Comparison of ENCODE assay signal across 9 cellular contexts in the genomic region with DNA sequence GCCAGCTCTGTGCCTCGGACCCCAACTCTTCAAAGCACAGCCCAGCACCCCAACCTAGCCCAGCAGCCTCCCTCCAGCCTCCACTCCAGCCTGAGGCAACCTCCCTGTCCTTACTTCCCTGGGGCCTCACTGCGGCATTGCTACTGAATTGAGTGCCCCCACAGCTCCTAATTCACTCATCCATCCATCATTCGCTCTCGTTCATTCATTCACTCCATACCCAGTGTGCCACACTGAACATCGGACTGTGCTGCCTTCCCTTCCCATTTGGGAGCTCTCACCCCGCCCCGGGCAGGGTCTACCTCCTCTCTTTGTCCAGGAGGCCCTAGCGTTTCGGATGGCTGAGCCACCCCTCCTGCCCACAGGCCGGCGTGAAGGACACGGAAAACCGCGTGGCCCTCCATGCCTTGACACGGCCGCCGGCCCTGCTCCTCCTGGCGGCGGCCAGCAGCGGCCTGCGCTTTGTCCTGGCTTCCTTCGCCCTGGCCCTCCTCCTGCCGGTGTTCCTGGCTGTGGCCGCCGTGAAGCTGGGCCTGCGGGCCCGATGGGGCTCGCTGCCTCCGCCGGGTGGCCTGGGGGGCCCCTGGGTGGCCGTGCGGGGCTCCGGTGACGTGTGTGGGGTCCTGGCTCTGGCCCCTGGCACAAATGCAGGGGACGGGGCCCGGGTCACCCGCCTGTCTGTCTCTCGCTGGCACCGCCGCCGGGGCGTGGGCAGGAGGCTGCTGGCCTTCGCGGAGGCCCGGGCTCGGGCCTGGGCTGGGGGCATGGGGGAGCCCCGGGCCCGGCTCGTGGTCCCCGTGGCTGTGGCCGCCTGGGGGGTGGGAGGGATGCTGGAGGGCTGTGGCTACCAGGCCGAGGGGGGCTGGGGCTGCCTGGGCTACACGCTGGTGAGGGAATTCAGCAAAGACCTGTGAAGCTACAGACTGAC. TPM values are rescaled to one million over a fixed set of nuclear protein-coding genes. Genes with fewer than 3 reads are reported as not detected.
DNase-seq lines count a peak whose midpoint lies in the region; ATAC-seq, FAIRE-seq and TF ChIP-seq lines count a peak whose summit lies in the region.
"Had no signal": no experiment of that assay in that cellular context is flagged by ENCODE, and none has a peak within 500 bp of the region (broad histone marks: within the 10 kb centered on the region; RNA-seq: fewer than 3 reads in every experiment).

No MANE protein-coding gene starts in this region.

- H3K9ac ChIP-seq in skeletal muscle tissue (ENCODE audit: low read depth in 1 of 3, low read length in 3 of 3): peak overlapping the region; percentile 51 to 60 (median 56)

- ATAC-seq in gastroesophageal sphincter (no peak), GM19467 (IDR thresholded peaks at IDR 0.05; ENCODE audit: unreplicated experiment) (no peak), GM18505 (IDR thresholded peaks at IDR 0.05; ENCODE audit: unreplicated experiment) (no peak)

- H3K4me3 ChIP-seq in WERI-Rb-1 (ENCODE audit: low read depth, low read length) (no peak overlapping the region), gastroesophageal sphincter (peak overlapping the region in 1 of 2 donors; percentile 28), skeletal muscle tissue (ENCODE audit: low read length in 3 of 3) (peak overlapping the region; percentile 9 to 45 (median 24))

- H3K4me1 ChIP-seq in gastroesophageal sphincter: peaks cover 3 to 82% (median 54%) of the 10 kb centered on the region in 3 donors
- H3K4me1 ChIP-seq in skeletal muscle tissue (ENCODE audit: control insufficient read depth in 3 of 3, insufficient read depth in 3 of 3, low read length in 3 of 3): peaks cover 25 to 41% (median 37%) of the 10 kb centered on the region in 3 donors

- peak overlapping the region; percentile 84 for H3K27ac ChIP-seq in WERI-Rb-1
- H3K27ac ChIP-seq in gastroesophageal sphincter: peak overlapping the region; percentile 86 to 99 (median 96)
- H3K27ac ChIP-seq in skeletal muscle tissue (ENCODE audit: low read depth, low read length): peak overlapping the region; percentile 88

- DNase-seq in GM12891 (ENCODE audit: insufficient read length, low spot score): no peak
- DNase-seq in WERI-Rb-1: no peak
- no peak for DNase-seq in COR-L47 (lab: John Stamatoyannopoulos, UW)
- no peak for DNase-seq in GM19238 (ENCODE audit: insufficient read length, low spot score)

- H3K9me3 ChIP-seq in WERI-Rb-1 (ENCODE audit: severe bottlenecking) (no peaks in the 10 kb centered on the region), gastroesophageal sphincter (no peaks in the 10 kb centered on the region), skeletal muscle tissue (ENCODE audit: control insufficient read depth in 3 of 3, low read length in 3 of 3) (no peaks in the 10 kb centered on the region)

- TF ChIP-seq POLR2A in GM12891 (IDR thresholded peaks at IDR 0.05; ENCODE audit: low read depth, low read length) (no peak), gastroesophageal sphincter (IDR thresholded peaks at IDR 0.05) (no peak), GM18505 (IDR thresholded peaks at IDR 0.05; ENCODE audit: borderline replicate concordance, extremely low read depth, insufficient read depth, insufficient read length) (no peak)

- peaks cover 10% of the 10 kb centered on the region for H3K36me3 ChIP-seq in WERI-Rb-1
- H3K36me3 ChIP-seq in gastroesophageal sphincter: peaks cover 0 to 29% of the 10 kb centered on the region in 2 donors
- peaks cover 4 to 9% (median 5%) of the 10 kb centered on the region in 3 donors for H3K36me3 ChIP-seq in skeletal muscle tissue (ENCODE audit: control insufficient read depth in 3 of 3, insufficient read depth in 3 of 3, low read length in 3 of 3)

- TF ChIP-seq CTCF in WERI-Rb-1 (IDR thresholded peaks at IDR 0.05; ENCODE audit: low read depth, low read length): no peak
- peak in 3 of 4 experiments; percentile 38 to 60 (median 48) for TF ChIP-seq CTCF in gastroesophageal sphincter (IDR thresholded peaks at IDR 0.05)

- WGBS in gastroesophageal sphincter (ENCODE audit: low coverage in 1 of 2), 2 donors: 46% methylated on average over 7 of the region's 53 CpGs; no CpG with 5 or more reads in 1 of the 2 donors

- H3K27me3 ChIP-seq in WERI-Rb-1 (ENCODE audit: insufficient read depth, low read depth, severe bottlenecking) (no peaks in the 10 kb centered on the region), gastroesophageal sphincter (no peaks in the 10 kb centered on the region), skeletal muscle tissue (ENCODE audit: control insufficient read depth in 3 of 3, insufficient read depth in 3 of 3, low read length in 3 of 3) (peaks cover 7 to 29% (median 13%) of the 10 kb centered on the region in 3 donors)

- FAIRE-seq in GM12891 (lab: Jason Lieb, UNC): peak; percentile 5

- TF ChIP-seq EP300 in gastroesophageal sphincter (IDR thresholded peaks at IDR 0.05): no peak

TF ChIP-seq in GM12891, 5 proteins besides CTCF, POLR2A, EP300 and RAD21:
- no peak for TF ChIP-seq POLR2AphosphoS5 (IDR thresholded peaks at IDR 0.05; ENCODE audit: low read depth, low read length)
- TF ChIP-seq POU2F2 (IDR thresholded peaks at IDR 0.05; ENCODE audit: low read depth, low read length): no peak
- TF ChIP-seq TAF1 (IDR thresholded peaks at IDR 0.05; ENCODE audit: low read depth, low read length): no peak
- TF ChIP-seq SPI1 (IDR thresholded peaks at IDR 0.05; ENCODE audit: low read depth, low read length): no peak
- TF ChIP-seq PAX5 (IDR thresholded peaks at IDR 0.05; ENCODE audit: insufficient read depth, low read length, severe bottlenecking): no peak

RNA-seq across cellular contexts. Expression of gene NAT14, which starts 1.3 kb away (rescaled TPM):
- 18.6 TPM for polyA plus RNA-seq in GM12891 (2012; ENCODE audit: low read depth, missing spikeins)
- total RNA-seq in gastroesophageal sphincter (10 to 100 TPM in 1 of 4 donors, 1 to 10 TPM in 3; 7.4 to 14.0 (median 7.9) TPM), skeletal muscle tissue (8.4 TPM)

RNA-seq across cellular contexts. Expression of gene SSC5D, which starts 1.9 kb away (rescaled TPM):
- polyA plus RNA-seq in GM12891 (2012; ENCODE audit: low read depth, missing spikeins): 0.09 TPM
- total RNA-seq in gastroesophageal sphincter (10 to 100 TPM in 3 of 4 donors, 1 to 10 TPM in 1; 6.3 to 39.2 (median 23.5) TPM), skeletal muscle tissue (17.7 TPM)

RNA-seq across cellular contexts. Expression of gene ZNF628, which starts 9.9 kb away (rescaled TPM):
- polyA plus RNA-seq in GM12891 (2012; ENCODE audit: low read depth, missing spikeins): 5.0 TPM
- 10 to 100 TPM in 1 of 4 donors, 1 to 10 TPM in 3; 2.4 to 13.0 (median 4.9) TPM for total RNA-seq in gastroesophageal sphincter
- total RNA-seq in skeletal muscle tissue: 0.52 TPM

RNA-seq across cellular contexts. Expression of gene C19orf85, which starts 21.8 kb away (rescaled TPM):
- polyA plus RNA-seq in GM12891 (2012; ENCODE audit: low read depth, missing spikeins): not detected
- total RNA-seq in gastroesophageal sphincter: not detected
- total RNA-seq in skeletal muscle tissue: not detected
- total RNA-seq: renal cortical epithelial cell had no signal

RNA-seq across cellular contexts. Expression of gene ISOC2, which starts 24.9 kb away (rescaled TPM):
- polyA plus RNA-seq in GM12891 (2012; ENCODE audit: low read depth, missing spikeins): 47.2 TPM
- total RNA-seq in gastroesophageal sphincter: 10 to 100 TPM; 39.0 to 78.5 (median 63.8) TPM
- total RNA-seq in skeletal muscle tissue: 25.1 TPM
